Comparison of ENCODE assay signal across 1 cellular context in the genomic region with DNA sequence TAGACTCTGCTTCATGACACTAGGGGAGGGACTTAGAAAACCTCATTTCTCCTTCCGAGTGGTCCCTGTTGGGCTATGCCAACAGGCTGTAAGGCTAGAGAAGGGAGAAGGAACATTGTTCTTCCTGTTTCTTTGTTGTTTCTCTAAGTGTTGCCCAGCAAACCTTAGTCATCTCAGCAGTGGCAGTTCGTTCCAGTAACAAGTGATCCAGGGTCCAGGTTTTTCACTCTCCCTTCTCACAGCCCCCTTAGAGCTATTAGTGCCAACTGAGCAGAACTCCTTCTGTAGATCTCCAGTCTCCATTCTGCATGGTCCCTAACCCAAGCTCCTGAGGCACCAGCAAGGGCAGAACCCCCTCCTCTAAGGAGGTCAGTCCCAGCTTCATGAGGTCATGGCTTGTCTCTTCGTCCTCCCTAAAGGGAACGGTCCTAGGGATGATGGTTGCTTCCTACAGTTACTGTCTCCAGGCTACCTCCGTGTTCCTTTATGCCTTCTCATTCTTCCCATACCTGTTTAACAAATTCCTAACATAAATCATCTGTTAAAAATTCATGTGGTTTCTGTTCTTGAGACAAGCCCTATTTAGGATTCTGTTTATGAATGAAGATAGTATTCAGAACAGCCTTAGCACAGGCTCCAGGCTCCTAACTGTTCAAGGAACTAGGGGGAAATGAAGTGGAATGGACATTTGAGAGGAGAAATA.
TF ChIP-seq lines count a peak whose summit lies in the region.

No MANE protein-coding gene starts in this region.

TF ChIP-seq in GM23338, 12 proteins besides CTCF, POLR2A, EP300 and RAD21:
- TF ChIP-seq, protein P1, sequence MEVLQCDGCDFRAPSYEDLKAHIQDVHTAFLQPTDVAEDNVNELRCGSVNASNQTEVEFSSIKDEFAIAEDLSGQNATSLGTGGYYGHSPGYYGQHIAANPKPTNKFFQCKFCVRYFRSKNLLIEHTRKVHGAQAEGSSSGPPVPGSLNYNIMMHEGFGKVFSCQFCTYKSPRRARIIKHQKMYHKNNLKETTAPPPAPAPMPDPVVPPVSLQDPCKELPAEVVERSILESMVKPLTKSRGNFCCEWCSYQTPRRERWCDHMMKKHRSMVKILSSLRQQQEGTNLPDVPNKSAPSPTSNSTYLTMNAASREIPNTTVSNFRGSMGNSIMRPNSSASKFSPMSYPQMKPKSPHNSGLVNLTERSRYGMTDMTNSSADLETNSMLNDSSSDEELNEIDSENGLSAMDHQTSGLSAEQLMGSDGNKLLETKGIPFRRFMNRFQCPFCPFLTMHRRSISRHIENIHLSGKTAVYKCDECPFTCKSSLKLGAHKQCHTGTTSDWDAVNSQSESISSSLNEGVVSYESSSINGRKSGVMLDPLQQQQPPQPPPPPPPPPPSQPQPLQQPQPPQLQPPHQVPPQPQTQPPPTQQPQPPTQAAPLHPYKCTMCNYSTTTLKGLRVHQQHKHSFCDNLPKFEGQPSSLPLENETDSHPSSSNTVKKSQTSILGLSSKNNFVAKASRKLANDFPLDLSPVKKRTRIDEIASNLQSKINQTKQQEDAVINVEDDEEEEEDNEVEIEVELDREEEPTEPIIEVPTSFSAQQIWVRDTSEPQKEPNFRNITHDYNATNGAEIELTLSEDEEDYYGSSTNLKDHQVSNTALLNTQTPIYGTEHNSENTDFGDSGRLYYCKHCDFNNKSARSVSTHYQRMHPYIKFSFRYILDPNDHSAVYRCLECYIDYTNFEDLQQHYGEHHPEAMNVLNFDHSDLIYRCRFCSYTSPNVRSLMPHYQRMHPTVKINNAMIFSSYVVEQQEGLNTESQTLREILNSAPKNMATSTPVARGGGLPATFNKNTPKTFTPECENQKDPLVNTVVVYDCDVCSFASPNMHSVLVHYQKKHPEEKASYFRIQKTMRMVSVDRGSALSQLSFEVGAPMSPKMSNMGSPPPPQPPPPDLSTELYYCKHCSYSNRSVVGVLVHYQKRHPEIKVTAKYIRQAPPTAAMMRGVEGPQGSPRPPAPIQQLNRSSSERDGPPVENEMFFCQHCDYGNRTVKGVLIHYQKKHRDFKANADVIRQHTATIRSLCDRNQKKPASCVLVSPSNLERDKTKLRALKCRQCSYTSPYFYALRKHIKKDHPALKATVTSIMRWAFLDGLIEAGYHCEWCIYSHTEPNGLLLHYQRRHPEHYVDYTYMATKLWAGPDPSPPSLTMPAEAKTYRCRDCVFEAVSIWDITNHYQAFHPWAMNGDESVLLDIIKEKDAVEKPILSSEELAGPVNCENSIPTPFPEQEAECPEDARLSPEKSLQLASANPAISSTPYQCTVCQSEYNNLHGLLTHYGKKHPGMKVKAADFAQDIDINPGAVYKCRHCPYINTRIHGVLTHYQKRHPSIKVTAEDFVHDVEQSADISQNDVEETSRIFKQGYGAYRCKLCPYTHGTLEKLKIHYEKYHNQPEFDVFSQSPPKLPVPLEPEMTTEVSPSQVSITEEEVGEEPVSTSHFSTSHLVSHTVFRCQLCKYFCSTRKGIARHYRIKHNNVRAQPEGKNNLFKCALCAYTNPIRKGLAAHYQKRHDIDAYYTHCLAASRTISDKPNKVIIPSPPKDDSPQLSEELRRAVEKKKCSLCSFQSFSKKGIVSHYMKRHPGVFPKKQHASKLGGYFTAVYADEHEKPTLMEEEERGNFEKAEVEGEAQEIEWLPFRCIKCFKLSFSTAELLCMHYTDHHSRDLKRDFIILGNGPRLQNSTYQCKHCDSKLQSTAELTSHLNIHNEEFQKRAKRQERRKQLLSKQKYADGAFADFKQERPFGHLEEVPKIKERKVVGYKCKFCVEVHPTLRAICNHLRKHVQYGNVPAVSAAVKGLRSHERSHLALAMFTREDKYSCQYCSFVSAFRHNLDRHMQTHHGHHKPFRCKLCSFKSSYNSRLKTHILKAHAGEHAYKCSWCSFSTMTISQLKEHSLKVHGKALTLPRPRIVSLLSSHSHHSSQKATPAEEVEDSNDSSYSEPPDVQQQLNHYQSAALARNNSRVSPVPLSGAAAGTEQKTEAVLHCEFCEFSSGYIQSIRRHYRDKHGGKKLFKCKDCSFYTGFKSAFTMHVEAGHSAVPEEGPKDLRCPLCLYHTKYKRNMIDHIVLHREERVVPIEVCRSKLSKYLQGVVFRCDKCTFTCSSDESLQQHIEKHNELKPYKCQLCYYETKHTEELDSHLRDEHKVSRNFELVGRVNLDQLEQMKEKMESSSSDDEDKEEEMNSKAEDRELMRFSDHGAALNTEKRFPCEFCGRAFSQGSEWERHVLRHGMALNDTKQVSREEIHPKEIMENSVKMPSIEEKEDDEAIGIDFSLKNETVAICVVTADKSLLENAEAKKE (CRISPR knock-in tag; IDR thresholded peaks at IDR 0.05) = peak; percentile 10; the same call in 1 of the 2 replicates
- TF ChIP-seq EZH2 (IDR thresholded peaks at IDR 0.05; ENCODE audit: low read depth, unreplicated experiment) (no peak), POLR2AphosphoS5 (IDR thresholded peaks at IDR 0.05; ENCODE audit: low read depth) (no peak), CREB1 (CRISPR knock-in tag; IDR thresholded peaks at IDR 0.05; ENCODE audit: low read depth) (no peak), ZNF331 (CRISPR knock-in tag; IDR thresholded peaks at IDR 0.05; ENCODE audit: low read depth) (no peak)
